ENCODE assay signal across 17 cellular contexts in the genomic region with DNA sequence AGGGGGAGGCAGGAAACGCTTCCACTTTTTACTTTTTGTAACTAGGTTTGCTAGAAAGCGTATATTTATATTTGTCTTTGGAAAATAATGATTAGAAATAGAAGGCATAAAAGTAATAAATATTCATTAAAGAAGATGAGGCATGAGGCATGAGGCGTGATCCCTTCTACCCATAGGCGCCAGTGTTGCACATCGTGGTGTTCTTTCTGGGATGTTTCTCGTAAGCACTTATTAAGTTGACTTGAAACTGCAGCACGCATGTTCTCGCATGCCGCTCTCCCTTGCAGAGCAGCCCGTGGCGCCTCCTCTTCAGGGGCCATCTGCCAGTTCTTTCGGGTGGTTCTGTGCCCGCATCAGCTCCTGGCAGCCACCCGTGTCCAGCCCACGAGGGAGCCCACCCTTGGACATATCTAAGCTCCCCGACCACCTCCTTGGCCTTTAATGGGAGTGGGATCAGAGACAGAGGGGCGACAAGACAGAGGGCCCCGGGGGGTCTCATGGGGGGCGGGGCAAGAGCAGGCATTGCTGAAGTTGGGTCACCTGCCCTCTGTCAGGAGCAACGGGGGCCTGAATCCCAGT. TPM values are rescaled to one million over a fixed set of nuclear protein-coding genes. Genes with fewer than 3 reads are reported as not detected.
DNase-seq lines count a peak whose midpoint lies in the region; ATAC-seq, FAIRE-seq and TF ChIP-seq lines count a peak whose summit lies in the region.
"Had no signal": no experiment of that assay in that cellular context is flagged by ENCODE, and none has a peak within 500 bp of the region (broad histone marks: within the 10 kb centered on the region; RNA-seq: fewer than 3 reads in every experiment).

No MANE protein-coding gene starts in this region.

- H3K27ac ChIP-seq in trophoblast cell (ENCODE audit: low read depth, low read length) (no peak overlapping the region), lower lobe of right lung (no peak overlapping the region)
- H3K27ac ChIP-seq: A549, PC-9 had no signal

- H2AFZ ChIP-seq in trophoblast cell (ENCODE audit: insufficient read depth, low read length, poor library complexity): no peak overlapping the region
- H2AFZ ChIP-seq: GM23338, PC-9 had no signal

- peaks cover 13 to 26% of the 10 kb centered on the region in 2 experiments for H3K4me1 ChIP-seq in trophoblast cell (ENCODE audit: control insufficient read depth in 1 of 2, insufficient read depth in 2 of 2, low read length in 2 of 2)
- H3K4me1 ChIP-seq in lower lobe of right lung: peaks cover 6% of the 10 kb centered on the region
- H3K4me1 ChIP-seq: A549 had no signal

- no CpG with 5 or more reads among the region's 20 CpGs for WGBS in trophoblast cell (ENCODE audit: extremely low coverage, insufficient coverage, insufficient read length)

- no peak overlapping the region for H3K18ac ChIP-seq in trophoblast cell (ENCODE audit: low read length)

- H3K36me3 ChIP-seq in trophoblast cell (ENCODE audit: control insufficient read depth in 1 of 2, insufficient read depth in 2 of 2, low read length in 2 of 2) (no peaks in the 10 kb centered on the region), lower lobe of right lung (no peaks in the 10 kb centered on the region)

- ATAC-seq in lower lobe of right lung: no peak
- ATAC-seq: A549, GM23338 had no signal

- peaks cover 5% of the 10 kb centered on the region for H3K27me3 ChIP-seq in trophoblast cell (ENCODE audit: insufficient read depth, low read length)
- H3K27me3 ChIP-seq in lower lobe of right lung (ENCODE audit: low read depth): peaks cover 3% of the 10 kb centered on the region
- H3K27me3 ChIP-seq: BE2C had no signal

- H2BK120ac ChIP-seq in trophoblast cell (ENCODE audit: insufficient read depth, low read length, poor library complexity): no peak overlapping the region

- H4K91ac ChIP-seq in trophoblast cell (ENCODE audit: low read depth, low read length): peak overlapping the region; percentile 44

- H4K12ac ChIP-seq in trophoblast cell (ENCODE audit: low read depth, low read length): no peak overlapping the region

- H3K9me3 ChIP-seq in trophoblast cell (ENCODE audit: insufficient read depth, low read depth, low read length): peaks cover 2% of the 10 kb centered on the region
- no peaks in the 10 kb centered on the region for H3K9me3 ChIP-seq in lower lobe of right lung
- H3K9me3 ChIP-seq: A549, BE2C had no signal

- H3K23ac ChIP-seq in trophoblast cell (ENCODE audit: low read length): no peak overlapping the region

- H4K8ac ChIP-seq in trophoblast cell (ENCODE audit: low read depth, low read length): no peak overlapping the region

- H3K4me3 ChIP-seq in epithelial cell of esophagus (ENCODE audit: low read length): no peak overlapping the region
- H3K4me3 ChIP-seq in trophoblast cell (ENCODE audit: low read depth, low read length): no peak overlapping the region
- no peak overlapping the region for H3K4me3 ChIP-seq in lower lobe of right lung
- H3K4me3 ChIP-seq: A549, GM23338, PC-9 had no signal

- H3K79me2 ChIP-seq in trophoblast cell (ENCODE audit: control insufficient read depth, insufficient read depth, low read length, poor library complexity): no peaks in the 10 kb centered on the region

- no peak for DNase-seq in AG09319 (ENCODE audit: extremely low read depth, low read depth)
- DNase-seq in GM03348 (ENCODE audit: low spot score): peak; percentile 65
- DNase-seq in epithelial cell of esophagus (ENCODE audit: low read depth): peak; percentile 17
- no peak for DNase-seq in trophoblast cell
- DNase-seq in lower lobe of right lung: no peak
- no peak for DNase-seq in NCI-H2081 (lab: John Stamatoyannopoulos, UW)
- no peak for DNase-seq in GM19239 (ENCODE audit: insufficient read length, low spot score)
- DNase-seq in stimulated activated CD4-positive, alpha-beta T cell treated with anti-CD3 and anti-CD28 coated beads, Interleukin-2, amount 100 ng/mL, for 24 hours: no peak
- DNase-seq: BE2C, DMS153, NCI-H1048, NCI-H2107, NCI-H226, NCI-H526 treated with DMSO at 0.1 percent for 48 hours, PC-9 had no signal

- peak; percentile 11; the same call in 1 of the 2 replicates for TF ChIP-seq CTCF in AG09319 (IDR thresholded peaks at IDR 0.05; ENCODE audit: low read depth, low read length)
- TF ChIP-seq CTCF in epithelial cell of esophagus (IDR thresholded peaks at IDR 0.05; ENCODE audit: insufficient read depth, low read depth, low read length, missing control alignments): no peak
- TF ChIP-seq CTCF in lower lobe of right lung (IDR thresholded peaks at IDR 0.05): no peak

- H2AK5ac ChIP-seq in trophoblast cell (ENCODE audit: low read length): no peak overlapping the region

- H3K79me1 ChIP-seq in trophoblast cell (ENCODE audit: low read length): peaks cover 4% of the 10 kb centered on the region

- H3K4ac ChIP-seq in trophoblast cell (ENCODE audit: low read depth, low read length): no peak overlapping the region

- no peak overlapping the region for H2BK5ac ChIP-seq in trophoblast cell (ENCODE audit: low read depth, low read length, poor library complexity)

- H3K4me2 ChIP-seq in trophoblast cell (ENCODE audit: low read length): no peak overlapping the region
- H3K4me2 ChIP-seq: A549, GM23338, PC-9 had no signal

- intact Hi-C loops in lower lobe of right lung (cut with DNase I): no loop called here

- H2BK12ac ChIP-seq in trophoblast cell (ENCODE audit: low read length): peak overlapping the region; percentile 28

- FAIRE-seq in GM19239 (lab: Jason Lieb, UNC): no peak
- FAIRE-seq: A549 had no signal

- no peak overlapping the region for H3K9ac ChIP-seq in trophoblast cell (ENCODE audit: low read length)

- no peak overlapping the region for H3K14ac ChIP-seq in trophoblast cell (ENCODE audit: low read length)

RNA-seq across cellular contexts. Expression of a gene that starts 28.5 kb away (rescaled TPM):
- 7.8 and 7.9 TPM in 2 replicates for polyA plus RNA-seq in trophoblast cell (2013)
- total RNA-seq in lower lobe of right lung: 36.4 TPM

RNA-seq across cellular contexts. Expression of a gene that starts 32.9 kb away (rescaled TPM):
- 0.03 and 0.04 TPM in 2 replicates for polyA plus RNA-seq in trophoblast cell (2013)
- total RNA-seq in lower lobe of right lung: 0.68 TPM
- total RNA-seq: PC-9 had no signal

Comparison
In these comparisons a context has a peak if more than half of its experiments do, and no peak if none do; other contexts are left out.
1. DNase-seq: peak in GM03348 (single experiment) and epithelial cell of esophagus (single experiment); none in AG09319 (single experiment), trophoblast cell (0 of 2), lower lobe of right lung (single experiment), NCI-H2081 (0 of 2), GM19239 (single experiment) and stimulated activated CD4-positive, alpha-beta T cell treated with anti-CD3 and anti-CD28 coated beads, Interleukin-2, amount 100 ng/mL, for 24 hours (0 of 2).